Comparison of ENCODE assay signal across 11 cellular contexts in genomic region chr12:119148049-119148448, GRCh38. TPM values are rescaled to one million over a fixed set of nuclear protein-coding genes. Genes with fewer than 3 reads are reported as not detected.
"Had no signal": no experiment of that assay in that cellular context is flagged by ENCODE, and none has a peak within 500 bp of the region (broad histone marks: within the 10 kb centered on the region; RNA-seq: fewer than 3 reads in every experiment).

No MANE protein-coding gene starts in this region.

- DNase-seq: activated CD8-positive, alpha-beta memory T cell treated with anti-CD3 and anti-CD28 coated beads, Interleukin-2, amount 10 ng/mL, durations not matched to agents 7 days and 5 days; activated naive CD8-positive, alpha-beta T cell treated with anti-CD3 and anti-CD28 coated beads, Interleukin-2, amount 50 U/mL, for 24 hours; activated T-cell treated with anti-CD3 and anti-CD28 coated beads, Interleukin-2, amount 50 U/mL, for 72 hours; mesenchymal stem cell; pancreas; T-helper 2 cell; trophoblast cell had no signal

- H3K9me3 ChIP-seq: pancreas had no signal

- ATAC-seq: activated CD8-positive, alpha-beta memory T cell treated with anti-CD3 and anti-CD28 coated beads, Interleukin-2, amount 10 ng/mL, durations not matched to agents 7 days and 5 days; activated naive CD8-positive, alpha-beta T cell treated with anti-CD3 and anti-CD28 coated beads, Interleukin-2, amount 50 U/mL, for 24 hours; activated T-cell treated with anti-CD3 and anti-CD28 coated beads, Interleukin-2, amount 50 U/mL, for 72 hours; left lobe of liver; pancreas; stimulated activated effector memory CD8-positive, alpha-beta T cell treated with anti-CD3 and anti-CD28 coated beads, Interleukin-12 subunit alpha, Interleukin-12 subunit beta, amount 100 ng/mL, for 72 hours had no signal

- H3K36me3 ChIP-seq: esophagus muscularis mucosa, neural progenitor cell, pancreas had no signal

- H3K27ac ChIP-seq: esophagus muscularis mucosa, neural progenitor cell, pancreas had no signal

- H3K36me3 Mint-ChIP-seq: activated CD8-positive, alpha-beta memory T cell treated with anti-CD3 and anti-CD28 coated beads, Interleukin-2, amount 10 ng/mL, durations not matched to agents 7 days and 5 days; neural progenitor cell; stimulated activated effector memory CD8-positive, alpha-beta T cell treated with anti-CD3 and anti-CD28 coated beads, Interleukin-12 subunit alpha, Interleukin-12 subunit beta, amount 100 ng/mL, for 72 hours had no signal

- H3K4me3 Mint-ChIP-seq: activated CD8-positive, alpha-beta memory T cell treated with anti-CD3 and anti-CD28 coated beads, Interleukin-2, amount 10 ng/mL, durations not matched to agents 7 days and 5 days; activated naive CD8-positive, alpha-beta T cell treated with anti-CD3 and anti-CD28 coated beads, Interleukin-2, amount 50 U/mL, for 24 hours; activated T-cell treated with anti-CD3 and anti-CD28 coated beads, Interleukin-2, amount 50 U/mL, for 72 hours; neural progenitor cell; stimulated activated effector memory CD8-positive, alpha-beta T cell treated with anti-CD3 and anti-CD28 coated beads, Interleukin-12 subunit alpha, Interleukin-12 subunit beta, amount 100 ng/mL, for 72 hours had no signal

- H3K4me3 ChIP-seq: esophagus muscularis mucosa, neural progenitor cell, pancreas had no signal

- H3K27ac Mint-ChIP-seq: activated CD8-positive, alpha-beta memory T cell treated with anti-CD3 and anti-CD28 coated beads, Interleukin-2, amount 10 ng/mL, durations not matched to agents 7 days and 5 days; activated naive CD8-positive, alpha-beta T cell treated with anti-CD3 and anti-CD28 coated beads, Interleukin-2, amount 50 U/mL, for 24 hours; activated T-cell treated with anti-CD3 and anti-CD28 coated beads, Interleukin-2, amount 50 U/mL, for 72 hours; neural progenitor cell; stimulated activated effector memory CD8-positive, alpha-beta T cell treated with anti-CD3 and anti-CD28 coated beads, Interleukin-12 subunit alpha, Interleukin-12 subunit beta, amount 100 ng/mL, for 72 hours had no signal

- H3K4me1 Mint-ChIP-seq: activated CD8-positive, alpha-beta memory T cell treated with anti-CD3 and anti-CD28 coated beads, Interleukin-2, amount 10 ng/mL, durations not matched to agents 7 days and 5 days; activated naive CD8-positive, alpha-beta T cell treated with anti-CD3 and anti-CD28 coated beads, Interleukin-2, amount 50 U/mL, for 24 hours; stimulated activated effector memory CD8-positive, alpha-beta T cell treated with anti-CD3 and anti-CD28 coated beads, Interleukin-12 subunit alpha, Interleukin-12 subunit beta, amount 100 ng/mL, for 72 hours had no signal

- H3K4me1 ChIP-seq: pancreas had no signal

RNA-seq across cellular contexts. Expression of gene HSPB8, which starts 30.7 kb away (rescaled TPM):
- total RNA-seq: activated CD8-positive, alpha-beta memory T cell treated with anti-CD3 and anti-CD28 coated beads, Interleukin-2, amount 10 ng/mL, durations not matched to agents 7 days and 5 days; activated T-cell treated with anti-CD3 and anti-CD28 coated beads, Interleukin-2, amount 50 U/mL, for 72 hours had no signal
